In the genomic region with DNA sequence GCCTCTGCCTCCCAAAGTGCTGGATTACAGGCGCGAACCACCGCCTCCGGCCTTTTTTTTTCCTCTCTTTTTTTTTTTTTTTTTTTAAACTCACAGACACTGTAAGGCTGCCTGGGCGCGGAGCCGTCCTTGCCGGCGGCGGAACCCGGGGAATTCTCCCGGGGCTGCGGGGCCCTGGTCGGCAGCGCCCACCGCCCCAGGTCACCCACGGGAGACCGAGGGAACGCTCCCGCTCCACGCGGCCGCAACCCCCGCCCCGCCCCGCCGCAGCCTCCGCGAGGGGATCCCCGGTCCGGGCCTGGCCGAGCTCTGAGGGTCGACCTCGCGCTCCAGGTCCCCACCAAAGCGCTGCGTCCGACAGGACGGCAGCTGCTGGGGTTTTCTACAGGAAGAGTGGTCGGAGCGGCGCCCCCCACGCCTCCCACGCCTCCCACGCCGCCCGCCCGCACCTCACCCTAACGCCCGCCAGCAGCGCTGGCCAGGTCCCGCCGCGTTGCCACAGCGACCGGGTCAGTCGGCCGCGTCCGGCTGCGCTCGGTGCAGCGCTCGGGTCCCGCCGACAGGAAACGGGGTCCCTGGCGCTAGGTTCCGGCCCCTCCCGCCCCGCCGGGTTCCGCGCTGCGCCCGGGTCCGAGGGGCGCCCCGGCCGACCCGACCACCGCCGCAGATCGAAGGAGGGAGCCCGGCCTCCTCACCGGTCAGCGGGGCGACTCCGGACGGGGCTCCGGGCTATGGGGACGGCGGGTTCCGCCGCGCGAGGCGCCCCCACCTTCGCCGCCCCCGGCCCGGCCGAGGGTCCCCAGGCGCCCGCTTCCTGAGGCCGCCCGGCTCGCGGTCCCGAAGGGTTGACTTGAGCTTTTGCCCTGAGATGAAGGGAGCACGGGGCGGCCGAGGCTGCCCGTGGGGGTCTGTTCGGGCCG, we compare ENCODE assay signal across 1 cellular context.
TF ChIP-seq lines count a peak whose summit lies in the region.

A gene with protein sequence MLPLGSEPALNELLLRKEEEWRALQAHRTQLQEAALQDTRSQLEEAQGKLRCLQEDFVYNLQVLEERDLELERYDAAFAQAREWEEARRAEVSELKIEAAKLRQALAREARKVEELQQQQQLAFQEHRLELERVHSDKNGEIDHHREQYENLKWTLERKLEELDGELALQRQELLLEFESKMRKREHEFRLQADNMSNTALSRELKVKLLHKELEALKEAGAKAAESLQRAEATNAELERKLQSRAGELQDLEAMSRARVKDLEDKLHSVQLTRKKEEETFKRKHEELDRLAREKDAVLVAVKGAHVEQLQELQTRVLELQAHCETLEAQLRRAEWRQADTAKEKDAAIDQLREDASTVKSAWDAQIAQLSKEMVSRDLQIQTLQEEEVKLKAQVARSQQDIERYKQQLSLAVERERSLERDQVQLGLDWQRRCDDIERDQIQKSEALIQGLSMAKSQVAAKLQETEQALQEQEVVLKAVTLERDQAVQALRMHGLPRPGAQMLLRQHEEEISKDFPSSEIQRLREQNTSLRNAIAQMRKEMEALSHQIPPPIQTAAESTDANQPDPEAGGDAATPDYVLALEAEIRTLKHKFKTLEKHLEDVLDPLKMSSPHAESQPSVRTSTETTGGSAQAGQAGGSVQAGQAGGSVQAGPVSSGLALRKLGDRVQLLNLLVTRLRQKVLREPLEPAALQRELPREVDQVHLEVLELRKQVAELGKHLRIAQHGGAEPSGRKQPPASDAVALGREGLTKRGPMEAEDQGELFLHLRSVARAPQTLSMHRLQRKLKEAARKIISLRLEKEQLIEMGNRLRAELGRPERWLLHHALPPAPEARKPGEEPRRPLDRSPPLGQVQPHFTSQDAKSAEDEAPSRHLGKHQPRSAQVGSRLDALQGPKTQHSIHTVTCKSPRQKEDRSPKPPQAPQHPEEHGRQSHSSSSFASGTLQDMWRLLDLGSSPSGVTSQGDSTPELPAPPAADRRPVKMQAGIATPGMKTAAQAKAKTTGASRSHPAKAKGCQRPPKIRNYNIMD (minus strand): TSS at position 512 of the 920 bp plus-strand sequence. CDS start 10,898 bp downstream, outside the sequence.

TF ChIP-seq in HepG2, 621 proteins besides CTCF, POLR2A, EP300 and RAD21 (continued from another document and continues in another):
- 0 out of 2 replicates have a peak, but pooled peaks have one; percentile 48 for TF ChIP-seq RFXANK (CRISPR knock-in tag; IDR thresholded peaks at IDR 0.05)
- TF ChIP-seq EEA1 (CRISPR knock-in tag; IDR thresholded peaks at IDR 0.05; ENCODE audit: borderline replicate concordance) = 0 out of 2 replicates have a peak, but pooled peaks have one; percentile 30
- TF ChIP-seq ZFP37 (CRISPR knock-in tag; IDR thresholded peaks at IDR 0.05; ENCODE audit: borderline replicate concordance) = no peak
- TF ChIP-seq ZNF800 (CRISPR knock-in tag; IDR thresholded peaks at IDR 0.05) = peak; percentile 10; the same call in 1 of the 2 replicates
- TF ChIP-seq, protein P1, sequence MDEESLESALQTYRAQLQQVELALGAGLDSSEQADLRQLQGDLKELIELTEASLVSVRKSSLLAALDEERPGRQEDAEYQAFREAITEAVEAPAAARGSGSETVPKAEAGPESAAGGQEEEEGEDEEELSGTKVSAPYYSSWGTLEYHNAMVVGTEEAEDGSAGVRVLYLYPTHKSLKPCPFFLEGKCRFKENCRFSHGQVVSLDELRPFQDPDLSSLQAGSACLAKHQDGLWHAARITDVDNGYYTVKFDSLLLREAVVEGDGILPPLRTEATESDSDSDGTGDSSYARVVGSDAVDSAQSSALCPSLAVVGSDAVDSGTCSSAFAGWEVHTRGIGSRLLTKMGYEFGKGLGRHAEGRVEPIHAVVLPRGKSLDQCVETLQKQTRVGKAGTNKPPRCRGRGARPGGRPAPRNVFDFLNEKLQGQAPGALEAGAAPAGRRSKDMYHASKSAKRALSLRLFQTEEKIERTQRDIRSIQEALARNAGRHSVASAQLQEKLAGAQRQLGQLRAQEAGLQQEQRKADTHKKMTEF (CRISPR knock-in tag; IDR thresholded peaks at IDR 0.05) = peak; percentile 44; the same call in 1 of the 2 replicates
- TF ChIP-seq BRF2 (CRISPR knock-in tag; IDR thresholded peaks at IDR 0.05) = no peak; the same call in 1 of the 2 replicates
- TF ChIP-seq KMT2A (CRISPR knock-in tag; IDR thresholded peaks at IDR 0.05) = peak; percentile 94
- TF ChIP-seq CEBPG (CRISPR knock-in tag; IDR thresholded peaks at IDR 0.05) = peak; percentile 35; the same call in 1 of the 2 replicates
- peak; percentile 85 for TF ChIP-seq ERF (CRISPR knock-in tag; IDR thresholded peaks at IDR 0.05)
- TF ChIP-seq, protein P2, sequence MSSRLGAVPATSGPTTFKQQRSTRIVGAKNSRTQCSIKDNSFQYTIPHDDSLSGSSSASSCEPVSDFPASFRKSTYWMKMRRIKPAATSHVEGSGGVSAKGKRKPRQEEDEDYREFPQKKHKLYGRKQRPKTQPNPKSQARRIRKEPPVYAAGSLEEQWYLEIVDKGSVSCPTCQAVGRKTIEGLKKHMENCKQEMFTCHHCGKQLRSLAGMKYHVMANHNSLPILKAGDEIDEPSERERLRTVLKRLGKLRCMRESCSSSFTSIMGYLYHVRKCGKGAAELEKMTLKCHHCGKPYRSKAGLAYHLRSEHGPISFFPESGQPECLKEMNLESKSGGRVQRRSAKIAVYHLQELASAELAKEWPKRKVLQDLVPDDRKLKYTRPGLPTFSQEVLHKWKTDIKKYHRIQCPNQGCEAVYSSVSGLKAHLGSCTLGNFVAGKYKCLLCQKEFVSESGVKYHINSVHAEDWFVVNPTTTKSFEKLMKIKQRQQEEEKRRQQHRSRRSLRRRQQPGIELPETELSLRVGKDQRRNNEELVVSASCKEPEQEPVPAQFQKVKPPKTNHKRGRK (CRISPR knock-in tag; IDR thresholded peaks at IDR 0.05) = no peak
- TF ChIP-seq BATF2 (CRISPR knock-in tag; IDR thresholded peaks at IDR 0.05) = no peak
- TF ChIP-seq, protein P3, sequence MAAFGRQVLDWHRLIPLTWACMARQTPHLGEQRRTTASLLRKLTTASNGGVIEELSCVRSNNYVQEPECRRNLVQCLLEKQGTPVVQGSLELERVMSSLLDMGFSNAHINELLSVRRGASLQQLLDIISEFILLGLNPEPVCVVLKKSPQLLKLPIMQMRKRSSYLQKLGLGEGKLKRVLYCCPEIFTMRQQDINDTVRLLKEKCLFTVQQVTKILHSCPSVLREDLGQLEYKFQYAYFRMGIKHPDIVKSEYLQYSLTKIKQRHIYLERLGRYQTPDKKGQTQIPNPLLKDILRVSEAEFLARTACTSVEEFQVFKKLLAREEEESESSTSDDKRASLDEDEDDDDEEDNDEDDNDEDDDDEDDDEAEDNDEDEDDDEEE (CRISPR knock-in tag; IDR thresholded peaks at IDR 0.05) = peak; percentile 50; the same call in 1 of the 2 replicates
- TF ChIP-seq, protein P4, sequence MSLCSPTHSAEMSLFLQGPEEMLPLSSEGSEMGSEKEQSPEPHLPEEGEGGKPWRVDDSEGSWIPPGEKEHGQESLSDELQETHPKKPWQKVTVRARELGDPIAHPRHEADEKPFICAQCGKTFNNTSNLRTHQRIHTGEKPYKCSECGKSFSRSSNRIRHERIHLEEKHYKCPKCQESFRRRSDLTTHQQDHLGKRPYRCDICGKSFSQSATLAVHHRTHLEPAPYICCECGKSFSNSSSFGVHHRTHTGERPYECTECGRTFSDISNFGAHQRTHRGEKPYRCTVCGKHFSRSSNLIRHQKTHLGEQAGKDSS (CRISPR knock-in tag; IDR thresholded peaks at IDR 0.05; ENCODE audit: borderline replicate concordance, low read depth) = peak; percentile 82; the same call in 1 of the 2 replicates
- TF ChIP-seq RNF2 (conservative IDR thresholded peaks at IDR 0.05; ENCODE audit: low read depth) = no peak
- no peak for TF ChIP-seq SSRP1 (CRISPR knock-in tag; IDR thresholded peaks at IDR 0.05)
- peak; percentile 9; the same call in 1 of the 2 replicates for TF ChIP-seq ZNF674 (CRISPR knock-in tag; IDR thresholded peaks at IDR 0.05; ENCODE audit: low read depth)
- no peak for TF ChIP-seq TEF (CRISPR knock-in tag; IDR thresholded peaks at IDR 0.05)
- TF ChIP-seq ZSCAN21 (CRISPR knock-in tag; IDR thresholded peaks at IDR 0.05; ENCODE audit: borderline replicate concordance) = peak; percentile 96
- no peak for TF ChIP-seq ZNF747 (CRISPR knock-in tag; IDR thresholded peaks at IDR 0.05; ENCODE audit: borderline replicate concordance)
- TF ChIP-seq ZNF256 (CRISPR knock-in tag; conservative IDR thresholded peaks at IDR 0.05) = no peak
- no peak for TF ChIP-seq ZNF737 (CRISPR knock-in tag; IDR thresholded peaks at IDR 0.05; ENCODE audit: borderline replicate concordance)
- TF ChIP-seq, protein P5, sequence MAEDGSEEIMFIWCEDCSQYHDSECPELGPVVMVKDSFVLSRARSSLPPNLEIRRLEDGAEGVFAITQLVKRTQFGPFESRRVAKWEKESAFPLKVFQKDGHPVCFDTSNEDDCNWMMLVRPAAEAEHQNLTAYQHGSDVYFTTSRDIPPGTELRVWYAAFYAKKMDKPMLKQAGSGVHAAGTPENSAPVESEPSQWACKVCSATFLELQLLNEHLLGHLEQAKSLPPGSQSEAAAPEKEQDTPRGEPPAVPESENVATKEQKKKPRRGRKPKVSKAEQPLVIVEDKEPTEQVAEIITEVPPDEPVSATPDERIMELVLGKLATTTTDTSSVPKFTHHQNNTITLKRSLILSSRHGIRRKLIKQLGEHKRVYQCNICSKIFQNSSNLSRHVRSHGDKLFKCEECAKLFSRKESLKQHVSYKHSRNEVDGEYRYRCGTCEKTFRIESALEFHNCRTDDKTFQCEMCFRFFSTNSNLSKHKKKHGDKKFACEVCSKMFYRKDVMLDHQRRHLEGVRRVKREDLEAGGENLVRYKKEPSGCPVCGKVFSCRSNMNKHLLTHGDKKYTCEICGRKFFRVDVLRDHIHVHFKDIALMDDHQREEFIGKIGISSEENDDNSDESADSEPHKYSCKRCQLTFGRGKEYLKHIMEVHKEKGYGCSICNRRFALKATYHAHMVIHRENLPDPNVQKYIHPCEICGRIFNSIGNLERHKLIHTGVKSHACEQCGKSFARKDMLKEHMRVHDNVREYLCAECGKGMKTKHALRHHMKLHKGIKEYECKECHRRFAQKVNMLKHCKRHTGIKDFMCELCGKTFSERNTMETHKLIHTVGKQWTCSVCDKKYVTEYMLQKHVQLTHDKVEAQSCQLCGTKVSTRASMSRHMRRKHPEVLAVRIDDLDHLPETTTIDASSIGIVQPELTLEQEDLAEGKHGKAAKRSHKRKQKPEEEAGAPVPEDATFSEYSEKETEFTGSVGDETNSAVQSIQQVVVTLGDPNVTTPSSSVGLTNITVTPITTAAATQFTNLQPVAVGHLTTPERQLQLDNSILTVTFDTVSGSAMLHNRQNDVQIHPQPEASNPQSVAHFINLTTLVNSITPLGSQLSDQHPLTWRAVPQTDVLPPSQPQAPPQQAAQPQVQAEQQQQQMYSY (CRISPR knock-in tag; IDR thresholded peaks at IDR 0.05) = peak; percentile 59; the same call in 1 of the 2 replicates
- TF ChIP-seq NFYB (CRISPR knock-in tag; IDR thresholded peaks at IDR 0.05) = no peak
- peak; percentile 45; the same call in 1 of the 2 replicates for TF ChIP-seq BHLHE40 (IDR thresholded peaks at IDR 0.05; ENCODE audit: low read length)
- no peak for TF ChIP-seq ZBTB26 (CRISPR knock-in tag; IDR thresholded peaks at IDR 0.05; ENCODE audit: borderline replicate concordance)
- no peak; the same call in 1 of the 2 replicates for TF ChIP-seq KMT2B (CRISPR knock-in tag; IDR thresholded peaks at IDR 0.05)
- 0 out of 2 replicates have a peak, but pooled peaks have one; percentile 45 for TF ChIP-seq AHR (CRISPR knock-in tag; IDR thresholded peaks at IDR 0.05)
- no peak for TF ChIP-seq STAT5B (CRISPR knock-in tag; IDR thresholded peaks at IDR 0.05)
- TF ChIP-seq, protein P6, sequence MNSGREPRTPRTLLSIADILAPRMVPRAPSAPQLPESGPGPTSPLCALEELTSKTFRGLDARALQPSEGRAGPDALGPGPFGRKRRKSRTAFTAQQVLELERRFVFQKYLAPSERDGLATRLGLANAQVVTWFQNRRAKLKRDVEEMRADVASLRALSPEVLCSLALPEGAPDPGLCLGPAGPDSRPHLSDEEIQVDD (CRISPR knock-in tag; IDR thresholded peaks at IDR 0.05; ENCODE audit: borderline replicate concordance) = no peak; the same call in 1 of the 2 replicates
- TF ChIP-seq NR2F2 (IDR thresholded peaks at IDR 0.05; ENCODE audit: borderline replicate concordance, low read depth) = no peak; the same call in 1 of the 2 replicates
- peak; percentile 90 for TF ChIP-seq PHF21A (CRISPR knock-in tag; IDR thresholded peaks at IDR 0.05)
- no peak for TF ChIP-seq TBX3 (IDR thresholded peaks at IDR 0.05; ENCODE audit: borderline replicate concordance)
- TF ChIP-seq RAD51 (IDR thresholded peaks at IDR 0.05; ENCODE audit: borderline replicate concordance) = no peak
